Comparison of ENCODE assay signal across 8 cellular contexts in genomic region chr3:61562042-61562809, GRCh38. TPM values are rescaled to one million over a fixed set of nuclear protein-coding genes. Genes with fewer than 3 reads are reported as not detected.
DNase-seq lines count a peak whose midpoint lies in the region; ATAC-seq, FAIRE-seq and TF ChIP-seq lines count a peak whose summit lies in the region.

No MANE protein-coding gene starts in this region.

- H3K9me3 Mint-ChIP-seq in T-cell = no peaks in the 10 kb centered on the region

- H4K20me1 ChIP-seq in GM12878 (ENCODE audit: control insufficient read depth, insufficient read depth) = no peaks in the 10 kb centered on the region

- intact Hi-C loops in GM12878 (cut with micrococcal nuclease; ENCODE audit: unreplicated experiment) = loop anchor here (5.0 to 10.0 kb wide), 8 partner anchors 75 to 625 kb away; no protein-coding TSS in a partner anchor

- whole genome bisulfite sequencing in GM12878 (ENCODE audit: insufficient coverage, insufficient replicate concordance, low lambda C conversion rate, missing lambda C conversion rate) = 9% methylated on average over 60 of the region's 69 CpGs

- SMC1A ChIA-PET in GM12878 (lab: Charles Lee; ENCODE audit: uncharacterized antibody, unreplicated experiment) = interaction anchor here (0.8 to 1.8 kb wide), 3 partner anchors 40 to 496 kb away, joined by 3 to 4 read pairs (median 3); no protein-coding TSS in a partner anchor

- H3K27me3 Mint-ChIP-seq in T-cell = peaks cover 53 to 67% of the 10 kb centered on the region in 2 donors

- H3K27ac Mint-ChIP-seq in T-cell = no peak overlapping the region

- H3K27ac ChIP-seq in GM12878 (ENCODE audit: control insufficient read depth, insufficient read depth) (no peak overlapping the region), thoracic aorta (peak overlapping the region; percentile 93 to 97)

- H3K36me3 ChIP-seq in GM12878 (ENCODE audit: control insufficient read depth in 2 of 2, insufficient read depth in 2 of 2, low read length in 1 of 2) (no peaks in the 10 kb centered on the region), thoracic aorta (no peaks in the 10 kb centered on the region)

- DNase-seq in AG10803 (ENCODE audit: low read depth) (peak; percentile 31), HEK293T (ENCODE audit: extremely low spot score) (peak; percentile 36), GM12878 (ENCODE audit: low read depth, low spot score) (no peak), left kidney (ENCODE audit: low read depth, low spot score) (peak; percentile 62), thoracic aorta (ENCODE audit: low spot score) (no peak), T-cell (no peak), NCI-H226 (no peak)

- RAD21 ChIA-PET in GM12878 (lab: Charles Lee; ENCODE audit: unreplicated experiment) = interaction anchor here (0.6 to 4.8 kb wide), 15 partner anchors 10 to 625 kb away, joined by 3 to 70 read pairs (median 4); no protein-coding TSS in a partner anchor

- H3K4me3 Mint-ChIP-seq in T-cell = peak overlapping the region in 1 of 3 donors; percentile 62

- H3K9me3 ChIP-seq in GM12878 (replicated peaks; ENCODE audit: control insufficient read depth, insufficient read depth, low read length) (no peaks in the 10 kb centered on the region; the same call in 2 of the 3 replicates), thoracic aorta (no peaks in the 10 kb centered on the region)

- TF ChIP-seq CTCF in AG10803 (conservative IDR thresholded peaks at IDR 0.05; ENCODE audit: low read length) (no peak), GM12878 (IDR thresholded peaks at IDR 0.05 in 2 of 3, conservative IDR thresholded peaks at IDR 0.05 in 1 of 3; ENCODE audit: control insufficient read depth in 2 of 3, extremely low read depth in 1 of 3, insufficient read depth in 1 of 3, low read depth in 3 of 3, low read length in 3 of 3) (no peak), thoracic aorta (IDR thresholded peaks at IDR 0.05) (no peak)

- H3K4me3 ChIP-seq in AG10803 (ENCODE audit: low read length) = peak overlapping the region; percentile 85
- peak overlapping the region; percentile 59 for H3K4me3 ChIP-seq in GM12878
- peak overlapping the region; percentile 75 for H3K4me3 ChIP-seq in thoracic aorta

- CTCF ChIA-PET in HEK293T (lab: Yijun Ruan, JAX) (no interaction called here), GM12878 (lab: Yijun Ruan, JAX) (interaction anchor here (0.6 to 1.2 kb wide), 5 partner anchors 209 to 375 kb away, joined by 3 read pairs; no protein-coding TSS in a partner anchor), T-cell (lab: Charles Lee) (no interaction called here)

- no TSS peak for BruUV-seq in GM12878 (replicated peaks; lab: Mats Ljungman, UMichigan)

- H3K36me3 Mint-ChIP-seq in T-cell = no peaks in the 10 kb centered on the region

- no peak for TF ChIP-seq RAD21 in GM12878 (IDR thresholded peaks at IDR 0.05; ENCODE audit: insufficient read depth, low read depth, low read length)

- no peaks in the 10 kb centered on the region for H3K79me2 ChIP-seq in GM12878 (ENCODE audit: control insufficient read depth, insufficient read depth, low read length)

- POLR2A ChIA-PET in HEK293T (lab: Yijun Ruan, JAX) (interaction anchor here (0.9 to 2.4 kb wide), 7 partner anchors 21 to 489 kb away, joined by 3 to 12 read pairs (median 4); no protein-coding TSS in a partner anchor), GM12878 (lab: Charles Lee) (interaction anchor here (0.6 to 1.4 kb wide), 10 partner anchors 8 to 1484 kb away, joined by 3 to 11 read pairs (median 6); no protein-coding TSS in a partner anchor), T-cell (lab: Charles Lee) (no interaction called here)

- H3K27me3 ChIP-seq in GM12878 (replicated peaks in 1 of 2; ENCODE audit: control insufficient read depth in 2 of 2, insufficient read depth in 2 of 2, low read length in 1 of 2) = peaks cover 5 to 20% of the 10 kb centered on the region in 2 experiments
- no peaks in the 10 kb centered on the region for H3K27me3 ChIP-seq in thoracic aorta (replicated peaks; ENCODE audit: insufficient read depth)

- no peak for FAIRE-seq in GM12878 (lab: Jason Lieb, UNC)

- in situ Hi-C loops in GM12878 (cut with MboI) = loop anchor here (10.0 kb wide), 1 partner anchor 623 kb away; no protein-coding TSS in a partner anchor

- ATAC-seq in GM12878 = peak; percentile 4; the same call in 2 of the 3 replicates
- ATAC-seq in thoracic aorta (ENCODE audit: insufficient number of reproducible peaks, low FRiP score, low read depth) = no peak
- no peak for ATAC-seq in T-cell (replicated peaks in 1 of 4)
- ATAC-seq in GM18873 (IDR thresholded peaks at IDR 0.05; ENCODE audit: low FRiP score, unreplicated experiment) = no peak

- peaks cover 4 to 13% (median 9%) of the 10 kb centered on the region in 3 donors for H3K4me1 Mint-ChIP-seq in T-cell

- TF ChIP-seq EP300 in GM12878 (IDR thresholded peaks at IDR 0.05; ENCODE audit: borderline replicate concordance in 1 of 2, control insufficient read depth in 1 of 2, low read depth in 2 of 2, low read length in 2 of 2) = no peak

- H3K4me1 ChIP-seq in GM12878 (ENCODE audit: control insufficient read depth, insufficient read depth, low read length) (no peaks in the 10 kb centered on the region), thoracic aorta (ENCODE audit: control insufficient read depth in 1 of 2, low read depth in 2 of 2) (peaks cover 0 to 26% of the 10 kb centered on the region in 2 donors)

- no peak for TF ChIP-seq POLR2A in GM12878 (IDR thresholded peaks at IDR 0.05; ENCODE audit: low read depth, low read length)

- H2AFZ ChIP-seq in GM12878 (ENCODE audit: control insufficient read depth, low read depth, low read length) = no peak overlapping the region

- H3K4me2 ChIP-seq in GM12878 (ENCODE audit: control insufficient read depth, insufficient read depth) = peak overlapping the region; percentile 70; the same call in 1 of the 2 replicates

- no peak overlapping the region for H3K9ac ChIP-seq in GM12878 (ENCODE audit: control insufficient read depth, insufficient read depth, low read length)

TF ChIP-seq in HEK293T, 16 proteins besides CTCF, POLR2A, EP300 and RAD21:
- TF ChIP-seq NFRKB (IDR thresholded peaks at IDR 0.05) = no peak
- peak; percentile 12; the same call in 1 of the 2 replicates for TF ChIP-seq L3MBTL2 (conservative IDR thresholded peaks at IDR 0.05)
- no peak for TF ChIP-seq CTBP1 (IDR thresholded peaks at IDR 0.05; ENCODE audit: borderline replicate concordance)
- no peak for TF ChIP-seq TARDBP (IDR thresholded peaks at IDR 0.05)
- TF ChIP-seq FOXM1 (IDR thresholded peaks at IDR 0.05; ENCODE audit: borderline replicate concordance) = no peak
- TF ChIP-seq HDGF (IDR thresholded peaks at IDR 0.05; ENCODE audit: borderline replicate concordance) = no peak
- no peak for TF ChIP-seq SP1 (IDR thresholded peaks at IDR 0.05)
- no peak for TF ChIP-seq ZNF384 (IDR thresholded peaks at IDR 0.05)
TF ChIP-seq in HEK293T: peak in this region for 1.

TF ChIP-seq in GM12878, 131 proteins besides CTCF, POLR2A, EP300 and RAD21 (continues in another document):
- TF ChIP-seq, protein P1, sequence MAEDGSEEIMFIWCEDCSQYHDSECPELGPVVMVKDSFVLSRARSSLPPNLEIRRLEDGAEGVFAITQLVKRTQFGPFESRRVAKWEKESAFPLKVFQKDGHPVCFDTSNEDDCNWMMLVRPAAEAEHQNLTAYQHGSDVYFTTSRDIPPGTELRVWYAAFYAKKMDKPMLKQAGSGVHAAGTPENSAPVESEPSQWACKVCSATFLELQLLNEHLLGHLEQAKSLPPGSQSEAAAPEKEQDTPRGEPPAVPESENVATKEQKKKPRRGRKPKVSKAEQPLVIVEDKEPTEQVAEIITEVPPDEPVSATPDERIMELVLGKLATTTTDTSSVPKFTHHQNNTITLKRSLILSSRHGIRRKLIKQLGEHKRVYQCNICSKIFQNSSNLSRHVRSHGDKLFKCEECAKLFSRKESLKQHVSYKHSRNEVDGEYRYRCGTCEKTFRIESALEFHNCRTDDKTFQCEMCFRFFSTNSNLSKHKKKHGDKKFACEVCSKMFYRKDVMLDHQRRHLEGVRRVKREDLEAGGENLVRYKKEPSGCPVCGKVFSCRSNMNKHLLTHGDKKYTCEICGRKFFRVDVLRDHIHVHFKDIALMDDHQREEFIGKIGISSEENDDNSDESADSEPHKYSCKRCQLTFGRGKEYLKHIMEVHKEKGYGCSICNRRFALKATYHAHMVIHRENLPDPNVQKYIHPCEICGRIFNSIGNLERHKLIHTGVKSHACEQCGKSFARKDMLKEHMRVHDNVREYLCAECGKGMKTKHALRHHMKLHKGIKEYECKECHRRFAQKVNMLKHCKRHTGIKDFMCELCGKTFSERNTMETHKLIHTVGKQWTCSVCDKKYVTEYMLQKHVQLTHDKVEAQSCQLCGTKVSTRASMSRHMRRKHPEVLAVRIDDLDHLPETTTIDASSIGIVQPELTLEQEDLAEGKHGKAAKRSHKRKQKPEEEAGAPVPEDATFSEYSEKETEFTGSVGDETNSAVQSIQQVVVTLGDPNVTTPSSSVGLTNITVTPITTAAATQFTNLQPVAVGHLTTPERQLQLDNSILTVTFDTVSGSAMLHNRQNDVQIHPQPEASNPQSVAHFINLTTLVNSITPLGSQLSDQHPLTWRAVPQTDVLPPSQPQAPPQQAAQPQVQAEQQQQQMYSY (CRISPR knock-in tag; IDR thresholded peaks at IDR 0.05) = no peak
- TF ChIP-seq MTA2 (IDR thresholded peaks at IDR 0.05; ENCODE audit: low read depth) = no peak
- peak; percentile 18 for TF ChIP-seq HDAC6 (IDR thresholded peaks at IDR 0.05; ENCODE audit: unreplicated experiment)
- no peak for TF ChIP-seq SP1 (IDR thresholded peaks at IDR 0.05; ENCODE audit: low read depth, low read length)
- no peak for TF ChIP-seq TCF3 (IDR thresholded peaks at IDR 0.05; ENCODE audit: borderline replicate concordance, insufficient read depth, low read depth, low read length)
- no peak for TF ChIP-seq KDM1A (IDR thresholded peaks at IDR 0.05; ENCODE audit: borderline replicate concordance)
- TF ChIP-seq RUNX3 (IDR thresholded peaks at IDR 0.05; ENCODE audit: low read length) = no peak

RNA-seq across cellular contexts. Expression of gene PTPRG, which starts 0.9 kb away (rescaled TPM):
- 176 and 181 TPM in 2 replicates for total RNA-seq in GM12878 (2013; cell fraction: nucleolus; rRNA removed)
- total RNA-seq in GM12878 (2014; rRNA removed) = 2.5 and 3.0 TPM in 2 replicates
- 2.3 and 2.4 TPM in 2 replicates for total RNA-seq in GM12878 (2014; rRNA removed; fragmentation: Illumina TruSeq; extraction: Trizol)
- 3.0 and 3.2 TPM in 2 replicates for total RNA-seq in GM12878 (2021)
- polyA plus RNA-seq in GM12878 (2011; ENCODE audit: low read depth) = 0.09 TPM
- polyA plus RNA-seq in GM12878 (2011; rRNA removed) = 20.7 and 22.2 TPM in 2 replicates
- 13.0 and 15.2 TPM in 2 replicates for polyA plus RNA-seq in GM12878 (2011; cell fraction: cytosol; rRNA removed)
- 26.3 and 30.4 TPM in 2 replicates for polyA plus RNA-seq in GM12878 (2011; cell fraction: nucleus; rRNA removed)
- 0.05 and 0.06 TPM in 2 replicates for polyA plus RNA-seq in GM12878 (2012)
- 1.7 and 2.0 TPM in 2 replicates for polyA plus RNA-seq in GM12878 (2014; fragmentation: Illumina TruSeq; extraction: Trizol)
- under 1 TPM; 0.29 to 0.42 TPM for polyA plus RNA-seq in GM12878 (2014; fragmentation: Nextera tagmentation; extraction: Ambion mirVana)
- 1.0 and 1.3 TPM in 2 replicates for polyA plus RNA-seq in GM12878 (2014; rRNA removed)
- polyA plus RNA-seq in GM12878 (2016; fragmentation: Nextera tagmentation; extraction: Ambion mirVana) = under 1 TPM; 0.62 to 0.72 TPM
- polyA minus RNA-seq in GM12878 (2011; rRNA and poly(A)+ RNA removed) = 77.6 and 83.6 TPM in 2 replicates
- 24.1 and 26.8 TPM in 2 replicates for polyA minus RNA-seq in GM12878 (2011; cell fraction: cytosol; rRNA and poly(A)+ RNA removed)
- polyA minus RNA-seq in GM12878 (2011; cell fraction: nucleus; rRNA and poly(A)+ RNA removed) = 86.3 and 180 TPM in 2 replicates
- total RNA-seq in thoracic aorta = 100 to 1,000 TPM; 154 to 208 TPM
- total RNA-seq in T-cell = under 1 TPM in 4 of 5 donors, not detected in 1; 0.23 to 0.51 (median 0.31) TPM

Comparison
In these comparisons a context has a peak if more than half of its experiments do, and no peak if none do; other contexts are left out.
1. DNase-seq: peak in AG10803 (single experiment), HEK293T (single experiment) and left kidney (single experiment); none in GM12878 (single experiment), thoracic aorta (single experiment), T-cell (0 of 34) and NCI-H226 (single experiment).
2. POLR2A ChIA-PET loops: an anchor here in HEK293T (0.9 to 2.4 kb wide) and GM12878 (0.6 to 1.4 kb wide); none called in T-cell.
3. Peak in every context shown above with its lines, with median percentiles within 50 percentile points of each other: H3K4me3 ChIP-seq.